Comparison of ENCODE assay signal across 8 cellular contexts in genomic region chr18:48541026-48541746, GRCh38. TPM values are rescaled to one million over a fixed set of nuclear protein-coding genes. Genes with fewer than 3 reads are reported as not detected.
DNase-seq lines count a peak whose midpoint lies in the region; ATAC-seq and TF ChIP-seq lines count a peak whose summit lies in the region.

No MANE protein-coding gene starts in this region.

- DNase-seq in Caco-2, result peak; percentile 41
- DNase-seq in central memory CD8-positive, alpha-beta T cell (ENCODE audit: low spot score in 2 of 2), result no peak
- DNase-seq in inferior parietal cortex (ENCODE audit: extremely low spot score), result peak; percentile 61
- DNase-seq in gastrocnemius medialis, result peak; percentile 52 to 60

- intact Hi-C loops in Caco-2 (cut with micrococcal nuclease; ENCODE audit: unreplicated experiment) (loop anchor here (2.0 kb wide), 1 partner anchor 64 kb away; no protein-coding TSS in a partner anchor), gastrocnemius medialis (cut with DNase I; ENCODE audit: low total_unique reads) (loop anchor here (2.0 to 10.0 kb wide), 8 partner anchors 124 to 1744 kb away; partner anchors contain the start of genes ACAA2, C18orf32, CXXC1 and MBD1)

- peak overlapping the region; percentile 62; the same call in 1 of the 2 replicates for H2AFZ ChIP-seq in KMS-11 (ENCODE audit: low read depth)

- peaks cover 30% of the 10 kb centered on the region for H3K79me2 ChIP-seq in KMS-11 (ENCODE audit: insufficient read depth, low read depth)

- H4K20me1 ChIP-seq in KMS-11 (ENCODE audit: insufficient read depth), result no peaks in the 10 kb centered on the region

- CTCF ChIA-PET in Caco-2 (lab: Charles Lee), result no interaction called here

- peaks cover 15% of the 10 kb centered on the region for H3K4me1 Mint-ChIP-seq in Caco-2 (ENCODE audit: low read depth, unreplicated experiment)
- H3K4me1 Mint-ChIP-seq in T-helper 1 cell treated with Interleukin-12 subunit alpha and Interleukin-12 subunit beta and Interleukin-4 antibody, amounts not matched to agents 30 μg/mL and 1 μg/mL, for 36 hours (ENCODE audit: low read depth), result peaks cover 8% of the 10 kb centered on the region
- H3K4me1 Mint-ChIP-seq in central memory CD8-positive, alpha-beta T cell, result peaks cover 6% of the 10 kb centered on the region

- H3K27ac Mint-ChIP-seq in Caco-2 (ENCODE audit: unreplicated experiment), result no peak overlapping the region
- H3K27ac Mint-ChIP-seq in T-helper 1 cell treated with Interleukin-12 subunit alpha and Interleukin-12 subunit beta and Interleukin-4 antibody, amounts not matched to agents 30 μg/mL and 1 μg/mL, for 36 hours, result no peak overlapping the region
- no peak overlapping the region for H3K27ac Mint-ChIP-seq in central memory CD8-positive, alpha-beta T cell (ENCODE audit: low read depth)

- POLR2A ChIA-PET in Caco-2 (lab: Charles Lee), result no interaction called here

- TF ChIP-seq POLR2A in gastrocnemius medialis (IDR thresholded peaks at IDR 0.05), result peak in 1 of 2 donors; percentile 8

- ATAC-seq in GM19467 (IDR thresholded peaks at IDR 0.05; ENCODE audit: unreplicated experiment) (peak; percentile 54), gastrocnemius medialis (peak; percentile 47 to 48), HG03565 (IDR thresholded peaks at IDR 0.05; ENCODE audit: unreplicated experiment) (no peak)
- peak; percentile 22 for ATAC-seq in central memory CD8-positive, alpha-beta T cell (replicated peaks; ENCODE audit: extremely low read depth, poor library complexity, severe bottlenecking)

- H3K9me3 ChIP-seq in Caco-2, result no peaks in the 10 kb centered on the region
- no peaks in the 10 kb centered on the region for H3K9me3 ChIP-seq in gastrocnemius medialis

- TF ChIP-seq CTCF in Caco-2 (IDR thresholded peaks at IDR 0.05; ENCODE audit: insufficient read depth in 1 of 2, low read depth in 1 of 2, low read length in 1 of 2, severe bottlenecking in 1 of 2, unreplicated experiment in 1 of 2), result no peak
- TF ChIP-seq CTCF in KMS-11 (conservative IDR thresholded peaks at IDR 0.05; ENCODE audit: low read depth, low read length), result no peak
- TF ChIP-seq CTCF in gastrocnemius medialis (IDR thresholded peaks at IDR 0.05 in 4 of 5, conservative IDR thresholded peaks at IDR 0.05 in 1 of 5), result peak in 1 of 5 experiments; percentile 12

- no peaks in the 10 kb centered on the region for H3K9me3 Mint-ChIP-seq in Caco-2 (ENCODE audit: unreplicated experiment)
- H3K9me3 Mint-ChIP-seq in T-helper 1 cell treated with Interleukin-12 subunit alpha and Interleukin-12 subunit beta and Interleukin-4 antibody, amounts not matched to agents 30 μg/mL and 1 μg/mL, for 36 hours, result no peaks in the 10 kb centered on the region
- no peaks in the 10 kb centered on the region for H3K9me3 Mint-ChIP-seq in central memory CD8-positive, alpha-beta T cell

- peak overlapping the region; percentile 31; the same call in 1 of the 2 replicates for H3K27ac ChIP-seq in KMS-11
- H3K27ac ChIP-seq in gastrocnemius medialis, result peak overlapping the region; percentile 89 to 98 (median 94)

- H3K9ac ChIP-seq in KMS-11, result peak overlapping the region; percentile 73; the same call in 1 of the 2 replicates

- H3K27me3 ChIP-seq in Caco-2 (replicated peaks; ENCODE audit: control insufficient read depth, insufficient read depth, low read length), result no peaks in the 10 kb centered on the region
- no peaks in the 10 kb centered on the region for H3K27me3 ChIP-seq in KMS-11 (ENCODE audit: insufficient read depth, low read depth)
- H3K27me3 ChIP-seq in gastrocnemius medialis, result no peaks in the 10 kb centered on the region

- H3K27me3 Mint-ChIP-seq in Caco-2 (ENCODE audit: insufficient read depth, unreplicated experiment), result no peaks in the 10 kb centered on the region
- H3K27me3 Mint-ChIP-seq in T-helper 1 cell treated with Interleukin-12 subunit alpha and Interleukin-12 subunit beta and Interleukin-4 antibody, amounts not matched to agents 30 μg/mL and 1 μg/mL, for 36 hours (ENCODE audit: low read depth), result peaks cover 49% of the 10 kb centered on the region
- H3K27me3 Mint-ChIP-seq in central memory CD8-positive, alpha-beta T cell, result peaks cover 32% of the 10 kb centered on the region

- no TSS peak for BruUV-seq in Caco-2 (replicated peaks; lab: Mats Ljungman, UMichigan)

- in situ Hi-C loops in gastrocnemius medialis (cut with MboI; ENCODE audit: low sequenced_read_pairs in 4 of 4), result loop anchor here in 1 of 4 donors (25.0 kb wide), 1 partner anchor 396 kb away; no protein-coding TSS in a partner anchor

- peak overlapping the region; percentile 67 for H3K4me2 ChIP-seq in KMS-11

- H3K4me3 ChIP-seq in Caco-2 (ENCODE audit: low read depth, low read length), result peak overlapping the region; percentile 65
- no peak overlapping the region for H3K4me3 ChIP-seq in KMS-11 (IDR thresholded peaks at IDR 0.05; ENCODE audit: insufficient read depth, low read depth, low read length)
- H3K4me3 ChIP-seq in gastrocnemius medialis, result peak overlapping the region; percentile 74 to 87 (median 84)

- H3K36me3 ChIP-seq in Caco-2 (ENCODE audit: control insufficient read depth, insufficient read depth, low read length) (no peaks in the 10 kb centered on the region), KMS-11 (ENCODE audit: insufficient read depth) (no peaks in the 10 kb centered on the region), gastrocnemius medialis (no peaks in the 10 kb centered on the region)

- H3K36me3 Mint-ChIP-seq in Caco-2 (ENCODE audit: insufficient read depth, unreplicated experiment), result no peaks in the 10 kb centered on the region
- no peaks in the 10 kb centered on the region for H3K36me3 Mint-ChIP-seq in T-helper 1 cell treated with Interleukin-12 subunit alpha and Interleukin-12 subunit beta and Interleukin-4 antibody, amounts not matched to agents 30 μg/mL and 1 μg/mL, for 36 hours (ENCODE audit: low read depth)
- H3K36me3 Mint-ChIP-seq in central memory CD8-positive, alpha-beta T cell (ENCODE audit: insufficient read depth), result no peaks in the 10 kb centered on the region

- peak overlapping the region; percentile 77 for H3K4me3 Mint-ChIP-seq in Caco-2 (ENCODE audit: unreplicated experiment)
- H3K4me3 Mint-ChIP-seq in T-helper 1 cell treated with Interleukin-12 subunit alpha and Interleukin-12 subunit beta and Interleukin-4 antibody, amounts not matched to agents 30 μg/mL and 1 μg/mL, for 36 hours, result peak overlapping the region; percentile 14
- H3K4me3 Mint-ChIP-seq in central memory CD8-positive, alpha-beta T cell, result peak overlapping the region; percentile 79

- peaks cover 27% of the 10 kb centered on the region for H3K4me1 ChIP-seq in Caco-2
- H3K4me1 ChIP-seq in KMS-11 (ENCODE audit: low read depth, poor library complexity, severe bottlenecking), result peaks cover 40% of the 10 kb centered on the region
- peaks cover 35 to 45% of the 10 kb centered on the region in 2 donors for H3K4me1 ChIP-seq in gastrocnemius medialis

RNA-seq across cellular contexts. Expression of gene CTIF, which starts 2.4 kb away (rescaled TPM):
- total RNA-seq in Caco-2 (2022) (19.9 and 21.4 TPM in 2 replicates), gastrocnemius medialis (10 to 100 TPM; 20.2 to 35.4 (median 23.1) TPM)

Comparison
In these comparisons a context has a peak if more than half of its experiments do, and no peak if none do; other contexts are left out.
1. DNase-seq: peak in Caco-2 (2 of 2), inferior parietal cortex (single experiment) and gastrocnemius medialis (2 of 2); none in central memory CD8-positive, alpha-beta T cell (0 of 2).
2. H3K4me3 Mint-ChIP-seq: peak in every context shown above with its lines; median percentile 79 in central memory CD8-positive, alpha-beta T cell; 77 in Caco-2; 14 in T-helper 1 cell treated with Interleukin-12 subunit alpha and Interleukin-12 subunit beta and Interleukin-4 antibody, amounts not matched to agents 30 μg/mL and 1 μg/mL, for 36 hours.